ENCODE assay signal across 10 cellular contexts in genomic region chrX:47093248-47093647, GRCh38. TPM values are rescaled to one million over a fixed set of nuclear protein-coding genes. Genes with fewer than 3 reads are reported as not detected.
DNase-seq lines count a peak whose midpoint lies in the region; ATAC-seq, FAIRE-seq and TF ChIP-seq lines count a peak whose summit lies in the region.
"Had no signal": no experiment of that assay in that cellular context is flagged by ENCODE, and none has a peak within 500 bp of the region (broad histone marks: within the 10 kb centered on the region; RNA-seq: fewer than 3 reads in every experiment).

No MANE protein-coding gene starts in this region.

- POLR2A ChIA-PET in CD8-positive, alpha-beta memory T cell (lab: Charles Lee), result no interaction called here

- no peaks in the 10 kb centered on the region for H4K20me1 ChIP-seq in KMS-11 (ENCODE audit: insufficient read depth)

- no peaks in the 10 kb centered on the region for H3K9me3 ChIP-seq in CD8-positive, alpha-beta memory T cell (ENCODE audit: low read length)

- FAIRE-seq in islet of Langerhans (lab: Jason Lieb, UNC), result peak; percentile 100

- TF ChIP-seq CTCF in KMS-11 (conservative IDR thresholded peaks at IDR 0.05; ENCODE audit: low read depth, low read length) (peak; percentile 65), VCaP (conservative IDR thresholded peaks at IDR 0.05) (peak; percentile 70)

- no peak overlapping the region for H3K4me3 Mint-ChIP-seq in CD8-positive, alpha-beta memory T cell
- H3K4me3 Mint-ChIP-seq: naive thymus-derived CD4-positive, alpha-beta T cell had no signal

- H3K36me3 Mint-ChIP-seq in CD8-positive, alpha-beta memory T cell, result no peaks in the 10 kb centered on the region
- H3K36me3 Mint-ChIP-seq: naive thymus-derived CD4-positive, alpha-beta T cell had no signal

- no peaks in the 10 kb centered on the region for H3K79me2 ChIP-seq in KMS-11 (ENCODE audit: insufficient read depth, low read depth)

- CTCF ChIA-PET in CD8-positive, alpha-beta memory T cell (lab: Charles Lee), result interaction anchor here (1.0 to 1.1 kb wide), 2 partner anchors 188 to 335 kb away, joined by 3 read pairs; no protein-coding TSS in a partner anchor

- no peak overlapping the region for H3K9ac ChIP-seq in KMS-11

- no peaks in the 10 kb centered on the region for H3K36me3 ChIP-seq in KMS-11 (ENCODE audit: insufficient read depth)
- no peaks in the 10 kb centered on the region for H3K36me3 ChIP-seq in CD8-positive, alpha-beta memory T cell (ENCODE audit: insufficient read depth, low read length)

- H3K27me3 ChIP-seq in KMS-11 (ENCODE audit: insufficient read depth, low read depth), result no peaks in the 10 kb centered on the region
- H3K27me3 ChIP-seq in CD8-positive, alpha-beta memory T cell (ENCODE audit: insufficient read depth, low read length, poor library complexity, severe bottlenecking), result no peaks in the 10 kb centered on the region

- H3K4me1 Mint-ChIP-seq in CD8-positive, alpha-beta memory T cell, result peaks cover 6 to 28% (median 7%) of the 10 kb centered on the region in 3 donors

- no peak overlapping the region for H3K4me3 ChIP-seq in KMS-11 (IDR thresholded peaks at IDR 0.05; ENCODE audit: insufficient read depth, low read depth, low read length)
- no peak overlapping the region for H3K4me3 ChIP-seq in CD8-positive, alpha-beta memory T cell (ENCODE audit: low read length)

- peaks cover 0 to 6% of the 10 kb centered on the region in 2 donors for H3K27me3 Mint-ChIP-seq in CD8-positive, alpha-beta memory T cell
- H3K27me3 Mint-ChIP-seq: naive thymus-derived CD4-positive, alpha-beta T cell had no signal

- peak overlapping the region in 1 of 8 donors; percentile 35 for H3K27ac Mint-ChIP-seq in CD8-positive, alpha-beta memory T cell
- H3K27ac Mint-ChIP-seq: naive thymus-derived CD4-positive, alpha-beta T cell had no signal

- H3K27ac ChIP-seq in KMS-11, result no peak overlapping the region
- H3K27ac ChIP-seq in VCaP, result peak overlapping the region; percentile 44; the same call in 1 of the 2 replicates
- H3K27ac ChIP-seq in CD8-positive, alpha-beta memory T cell (ENCODE audit: low read depth, low read length), result no peak overlapping the region

- no peak overlapping the region for H2AFZ ChIP-seq in KMS-11 (ENCODE audit: low read depth)

- H3K4me2 ChIP-seq in KMS-11, result no peak overlapping the region

- H3K4me1 ChIP-seq in KMS-11 (ENCODE audit: low read depth, poor library complexity, severe bottlenecking), result peaks cover 30% of the 10 kb centered on the region
- no peaks in the 10 kb centered on the region for H3K4me1 ChIP-seq in CD8-positive, alpha-beta memory T cell (ENCODE audit: insufficient read depth, low read length)

- no peaks in the 10 kb centered on the region for H3K9me3 Mint-ChIP-seq in CD8-positive, alpha-beta memory T cell

- ATAC-seq in GM21528 (IDR thresholded peaks at IDR 0.05; ENCODE audit: low FRiP score, unreplicated experiment) (no peak), GM18519 (IDR thresholded peaks at IDR 0.05; ENCODE audit: low FRiP score, unreplicated experiment) (no peak)
- ATAC-seq: naive thymus-derived CD4-positive, alpha-beta T cell had no signal

- DNase-seq in EH (ENCODE audit: low read depth) (peak; percentile 36), GDM1 (lab: John Stamatoyannopoulos, UW) (no peak)
- DNase-seq in CD8-positive, alpha-beta memory T cell, result no peak

RNA-seq across cellular contexts. Expression of gene RGN, which starts 15.0 kb away (rescaled TPM):
- total RNA-seq in CD8-positive, alpha-beta memory T cell, result not detected
- not detected for polyA plus RNA-seq in CD8-positive, alpha-beta memory T cell
- total RNA-seq: naive thymus-derived CD4-positive, alpha-beta T cell; T-helper 1 cell treated with Interleukin-12 subunit alpha and Interleukin-12 subunit beta and Interleukin-4 antibody, amounts not matched to agents 30 ng/mL and 1 ng/mL, for 36 hours had no signal
- polyA plus RNA-seq: naive thymus-derived CD4-positive, alpha-beta T cell had no signal

RNA-seq across cellular contexts. Expression of gene NDUFB11, which starts 51.3 kb away (rescaled TPM):
- total RNA-seq in CD8-positive, alpha-beta memory T cell, result 10 to 100 TPM; 93.5 to 95.0 TPM
- 169 TPM for polyA plus RNA-seq in CD8-positive, alpha-beta memory T cell

RNA-seq across cellular contexts. Expression of gene RBM10, which starts 51.8 kb away (rescaled TPM):
- total RNA-seq in CD8-positive, alpha-beta memory T cell, result 10 to 100 TPM; 74.5 to 74.8 TPM
- 37.8 TPM for polyA plus RNA-seq in CD8-positive, alpha-beta memory T cell
